Comparison of ENCODE assay signal across 1 cellular context in the genomic region with DNA sequence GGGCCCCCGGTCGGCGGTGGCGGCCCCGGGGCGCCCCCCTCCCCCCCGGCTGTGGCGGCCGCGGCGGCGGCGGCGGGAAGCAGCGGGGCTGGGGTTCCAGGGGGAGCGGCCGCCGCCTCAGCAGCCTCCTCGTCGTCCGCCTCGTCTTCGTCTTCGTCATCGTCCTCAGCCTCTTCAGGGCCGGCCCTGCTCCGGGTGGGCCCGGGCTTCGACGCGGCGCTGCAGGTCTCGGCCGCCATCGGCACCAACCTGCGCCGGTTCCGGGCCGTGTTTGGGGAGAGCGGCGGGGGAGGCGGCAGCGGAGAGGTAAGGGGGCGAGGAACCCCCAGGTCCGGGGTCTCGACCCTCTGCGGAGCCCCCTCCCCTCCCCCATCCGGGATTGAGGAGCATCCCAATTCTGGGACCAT.
TF ChIP-seq lines count a peak whose summit lies in the region.

No MANE protein-coding gene starts in this region.

TF ChIP-seq in WTC11, 78 proteins besides CTCF, POLR2A, EP300 and RAD21 (continued from another document):
- TF ChIP-seq, protein P1, sequence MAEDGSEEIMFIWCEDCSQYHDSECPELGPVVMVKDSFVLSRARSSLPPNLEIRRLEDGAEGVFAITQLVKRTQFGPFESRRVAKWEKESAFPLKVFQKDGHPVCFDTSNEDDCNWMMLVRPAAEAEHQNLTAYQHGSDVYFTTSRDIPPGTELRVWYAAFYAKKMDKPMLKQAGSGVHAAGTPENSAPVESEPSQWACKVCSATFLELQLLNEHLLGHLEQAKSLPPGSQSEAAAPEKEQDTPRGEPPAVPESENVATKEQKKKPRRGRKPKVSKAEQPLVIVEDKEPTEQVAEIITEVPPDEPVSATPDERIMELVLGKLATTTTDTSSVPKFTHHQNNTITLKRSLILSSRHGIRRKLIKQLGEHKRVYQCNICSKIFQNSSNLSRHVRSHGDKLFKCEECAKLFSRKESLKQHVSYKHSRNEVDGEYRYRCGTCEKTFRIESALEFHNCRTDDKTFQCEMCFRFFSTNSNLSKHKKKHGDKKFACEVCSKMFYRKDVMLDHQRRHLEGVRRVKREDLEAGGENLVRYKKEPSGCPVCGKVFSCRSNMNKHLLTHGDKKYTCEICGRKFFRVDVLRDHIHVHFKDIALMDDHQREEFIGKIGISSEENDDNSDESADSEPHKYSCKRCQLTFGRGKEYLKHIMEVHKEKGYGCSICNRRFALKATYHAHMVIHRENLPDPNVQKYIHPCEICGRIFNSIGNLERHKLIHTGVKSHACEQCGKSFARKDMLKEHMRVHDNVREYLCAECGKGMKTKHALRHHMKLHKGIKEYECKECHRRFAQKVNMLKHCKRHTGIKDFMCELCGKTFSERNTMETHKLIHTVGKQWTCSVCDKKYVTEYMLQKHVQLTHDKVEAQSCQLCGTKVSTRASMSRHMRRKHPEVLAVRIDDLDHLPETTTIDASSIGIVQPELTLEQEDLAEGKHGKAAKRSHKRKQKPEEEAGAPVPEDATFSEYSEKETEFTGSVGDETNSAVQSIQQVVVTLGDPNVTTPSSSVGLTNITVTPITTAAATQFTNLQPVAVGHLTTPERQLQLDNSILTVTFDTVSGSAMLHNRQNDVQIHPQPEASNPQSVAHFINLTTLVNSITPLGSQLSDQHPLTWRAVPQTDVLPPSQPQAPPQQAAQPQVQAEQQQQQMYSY (CRISPR knock-in tag; IDR thresholded peaks at IDR 0.05), result no peak
- TF ChIP-seq, protein P2, sequence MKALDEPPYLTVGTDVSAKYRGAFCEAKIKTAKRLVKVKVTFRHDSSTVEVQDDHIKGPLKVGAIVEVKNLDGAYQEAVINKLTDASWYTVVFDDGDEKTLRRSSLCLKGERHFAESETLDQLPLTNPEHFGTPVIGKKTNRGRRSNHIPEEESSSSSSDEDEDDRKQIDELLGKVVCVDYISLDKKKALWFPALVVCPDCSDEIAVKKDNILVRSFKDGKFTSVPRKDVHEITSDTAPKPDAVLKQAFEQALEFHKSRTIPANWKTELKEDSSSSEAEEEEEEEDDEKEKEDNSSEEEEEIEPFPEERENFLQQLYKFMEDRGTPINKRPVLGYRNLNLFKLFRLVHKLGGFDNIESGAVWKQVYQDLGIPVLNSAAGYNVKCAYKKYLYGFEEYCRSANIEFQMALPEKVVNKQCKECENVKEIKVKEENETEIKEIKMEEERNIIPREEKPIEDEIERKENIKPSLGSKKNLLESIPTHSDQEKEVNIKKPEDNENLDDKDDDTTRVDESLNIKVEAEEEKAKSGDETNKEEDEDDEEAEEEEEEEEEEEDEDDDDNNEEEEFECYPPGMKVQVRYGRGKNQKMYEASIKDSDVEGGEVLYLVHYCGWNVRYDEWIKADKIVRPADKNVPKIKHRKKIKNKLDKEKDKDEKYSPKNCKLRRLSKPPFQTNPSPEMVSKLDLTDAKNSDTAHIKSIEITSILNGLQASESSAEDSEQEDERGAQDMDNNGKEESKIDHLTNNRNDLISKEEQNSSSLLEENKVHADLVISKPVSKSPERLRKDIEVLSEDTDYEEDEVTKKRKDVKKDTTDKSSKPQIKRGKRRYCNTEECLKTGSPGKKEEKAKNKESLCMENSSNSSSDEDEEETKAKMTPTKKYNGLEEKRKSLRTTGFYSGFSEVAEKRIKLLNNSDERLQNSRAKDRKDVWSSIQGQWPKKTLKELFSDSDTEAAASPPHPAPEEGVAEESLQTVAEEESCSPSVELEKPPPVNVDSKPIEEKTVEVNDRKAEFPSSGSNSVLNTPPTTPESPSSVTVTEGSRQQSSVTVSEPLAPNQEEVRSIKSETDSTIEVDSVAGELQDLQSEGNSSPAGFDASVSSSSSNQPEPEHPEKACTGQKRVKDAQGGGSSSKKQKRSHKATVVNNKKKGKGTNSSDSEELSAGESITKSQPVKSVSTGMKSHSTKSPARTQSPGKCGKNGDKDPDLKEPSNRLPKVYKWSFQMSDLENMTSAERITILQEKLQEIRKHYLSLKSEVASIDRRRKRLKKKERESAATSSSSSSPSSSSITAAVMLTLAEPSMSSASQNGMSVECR (CRISPR knock-in tag; IDR thresholded peaks at IDR 0.05; ENCODE audit: borderline replicate concordance), result 0 out of 2 replicates have a peak, but pooled peaks have one; percentile 28
- TF ChIP-seq ZNF396 (CRISPR knock-in tag; IDR thresholded peaks at IDR 0.05; ENCODE audit: borderline replicate concordance) (no peak), IRF2 (CRISPR knock-in tag; IDR thresholded peaks at IDR 0.05; ENCODE audit: borderline replicate concordance, low read depth) (no peak), SMAD4 (CRISPR knock-in tag; IDR thresholded peaks at IDR 0.05) (no peak)
- TF ChIP-seq, protein P3, sequence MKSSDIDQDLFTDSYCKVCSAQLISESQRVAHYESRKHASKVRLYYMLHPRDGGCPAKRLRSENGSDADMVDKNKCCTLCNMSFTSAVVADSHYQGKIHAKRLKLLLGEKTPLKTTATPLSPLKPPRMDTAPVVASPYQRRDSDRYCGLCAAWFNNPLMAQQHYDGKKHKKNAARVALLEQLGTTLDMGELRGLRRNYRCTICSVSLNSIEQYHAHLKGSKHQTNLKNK (CRISPR knock-in tag; IDR thresholded peaks at IDR 0.05), result no peak
